ENCODE assay signal across 1 cellular context in genomic region chr22:44537016-44537936, GRCh38.
TF ChIP-seq lines count a peak whose summit lies in the region.

No MANE protein-coding gene starts in this region.

TF ChIP-seq in GM23338, 12 proteins besides CTCF, POLR2A, EP300 and RAD21 (continued from another document):
- no peak for TF ChIP-seq ZNF462 (CRISPR knock-in tag; IDR thresholded peaks at IDR 0.05)
